ENCODE assay signal across 39 cellular contexts in genomic region chr5:146584750-146585149, GRCh38.
"Had no signal": no experiment of that assay in that cellular context is flagged by ENCODE, and none has a peak within 500 bp of the region (broad histone marks: within the 10 kb centered on the region; RNA-seq: fewer than 3 reads in every experiment).

No MANE protein-coding gene starts in this region.

- FAIRE-seq: astrocyte, bronchial epithelial cell had no signal

- H3K36me3 ChIP-seq: adrenal gland, ascending aorta, brain microvascular endothelial cell, breast epithelium, cardiac muscle cell had no signal

- H3K27ac Mint-ChIP-seq: activated naive CD4-positive, alpha-beta T cell treated with anti-CD3 and anti-CD28 coated beads for 36 hours; activated naive CD4-positive, alpha-beta T cell treated with anti-CD3 and anti-CD28 coated beads, Interleukin-2, amount 10 ng/mL, durations not matched to agents 7 days and 5 days; activated naive CD4-positive, alpha-beta T cell treated with anti-CD3 and anti-CD28 coated beads, Interleukin-2, amount 50 U/mL, for 24 hours; activated naive CD4-positive, alpha-beta T cell treated with anti-CD3 and anti-CD28 coated beads, Interleukin-2, amount 50 U/mL, for 72 hours; activated naive CD8-positive, alpha-beta T cell; activated naive CD8-positive, alpha-beta T cell treated with anti-CD3 and anti-CD28 coated beads for 36 hours; activated naive CD8-positive, alpha-beta T cell treated with anti-CD3 and anti-CD28 coated beads, Interleukin-2, amount 10 ng/mL, durations not matched to agents 7 days and 5 days; activated naive CD8-positive, alpha-beta T cell treated with anti-CD3 and anti-CD28 coated beads, Interleukin-2, amount 50 U/mL, for 24 hours; activated T-cell treated with anti-CD3 and anti-CD28 coated beads, Interleukin-2, amount 50 U/mL, for 24 hours; activated T-cell treated with anti-CD3 and anti-CD28 coated beads, Interleukin-2, amount 50 U/mL, for 72 hours; activated T-helper 1 cell treated with anti-CD3 and anti-CD28 coated beads, Interleukin-12 subunit alpha, Interleukin-12 subunit beta, Interleukin-2, Interleukin-4 antibody, amounts not matched to agents 30 ng/mL and 10 ng/mL and 1 ng/mL, durations not matched to agents 14 hours and 24 hours and 36 hours; activated T-helper 17 cell treated with anti-CD3 and anti-CD28 coated beads, Interleukin-2, amount 50 U/mL, for 72 hours; activated T-helper 2 cell treated with anti-CD3 and anti-CD28 coated beads, Interferon-gamma antibody, Interleukin-2, Interleukin-4, amounts not matched to agents 10 μg/mL and 5 μg/mL and 100 μg/mL, durations not matched to agents 14 hours and 24 hours and 36 hours; brain had no signal

- H3K4me1 Mint-ChIP-seq: activated naive CD4-positive, alpha-beta T cell treated with anti-CD3 and anti-CD28 coated beads, Interleukin-2, amount 10 ng/mL, durations not matched to agents 7 days and 5 days; activated naive CD4-positive, alpha-beta T cell treated with anti-CD3 and anti-CD28 coated beads, Interleukin-2, amount 50 U/mL, for 24 hours; activated naive CD8-positive, alpha-beta T cell treated with anti-CD3 and anti-CD28 coated beads for 36 hours; activated naive CD8-positive, alpha-beta T cell treated with anti-CD3 and anti-CD28 coated beads, Interleukin-2, amount 10 ng/mL, durations not matched to agents 7 days and 5 days; activated naive CD8-positive, alpha-beta T cell treated with anti-CD3 and anti-CD28 coated beads, Interleukin-2, amount 50 U/mL, for 24 hours; activated T-helper 17 cell treated with anti-CD3 and anti-CD28 coated beads, Interleukin-2, amount 50 U/mL, for 72 hours; central memory CD8-positive, alpha-beta T cell had no signal

- H3K4me3 Mint-ChIP-seq: activated naive CD4-positive, alpha-beta T cell treated with anti-CD3 and anti-CD28 coated beads for 36 hours; activated naive CD4-positive, alpha-beta T cell treated with anti-CD3 and anti-CD28 coated beads, Interleukin-2, amount 10 ng/mL, durations not matched to agents 7 days and 5 days; activated naive CD4-positive, alpha-beta T cell treated with anti-CD3 and anti-CD28 coated beads, Interleukin-2, amount 50 U/mL, for 24 hours; activated naive CD8-positive, alpha-beta T cell; activated naive CD8-positive, alpha-beta T cell treated with anti-CD3 and anti-CD28 coated beads for 36 hours; activated naive CD8-positive, alpha-beta T cell treated with anti-CD3 and anti-CD28 coated beads, Interleukin-2, amount 10 ng/mL, durations not matched to agents 7 days and 5 days; activated naive CD8-positive, alpha-beta T cell treated with anti-CD3 and anti-CD28 coated beads, Interleukin-2, amount 50 U/mL, for 24 hours; activated T-cell treated with anti-CD3 and anti-CD28 coated beads, Interleukin-2, amount 50 U/mL, for 24 hours; activated T-cell treated with anti-CD3 and anti-CD28 coated beads, Interleukin-2, amount 50 U/mL, for 4 hours; activated T-cell treated with anti-CD3 and anti-CD28 coated beads, Interleukin-2, amount 50 U/mL, for 72 hours; activated T-helper 1 cell treated with anti-CD3 and anti-CD28 coated beads, Interleukin-12 subunit alpha, Interleukin-12 subunit beta, Interleukin-2, Interleukin-4 antibody, amounts not matched to agents 30 ng/mL and 10 ng/mL and 1 ng/mL, durations not matched to agents 14 hours and 24 hours and 36 hours; activated T-helper 17 cell treated with anti-CD3 and anti-CD28 coated beads, Interleukin-2, amount 50 U/mL, for 72 hours; brain; central memory CD8-positive, alpha-beta T cell had no signal

- H3K36me3 Mint-ChIP-seq: activated naive CD4-positive, alpha-beta T cell treated with anti-CD3 and anti-CD28 coated beads, Interleukin-2, amount 10 ng/mL, durations not matched to agents 7 days and 5 days; activated naive CD4-positive, alpha-beta T cell treated with anti-CD3 and anti-CD28 coated beads, Interleukin-2, amount 50 U/mL, for 24 hours; activated naive CD4-positive, alpha-beta T cell treated with anti-CD3 and anti-CD28 coated beads, Interleukin-2, amount 50 U/mL, for 72 hours; activated naive CD8-positive, alpha-beta T cell; activated naive CD8-positive, alpha-beta T cell treated with anti-CD3 and anti-CD28 coated beads for 36 hours; activated naive CD8-positive, alpha-beta T cell treated with anti-CD3 and anti-CD28 coated beads, Interleukin-2, amount 10 ng/mL, durations not matched to agents 7 days and 5 days; brain had no signal

- H3K9me3 Mint-ChIP-seq: activated naive CD4-positive, alpha-beta T cell treated with anti-CD3 and anti-CD28 coated beads for 36 hours; activated naive CD4-positive, alpha-beta T cell treated with anti-CD3 and anti-CD28 coated beads, Interleukin-2, amount 10 ng/mL, durations not matched to agents 7 days and 5 days; activated naive CD4-positive, alpha-beta T cell treated with anti-CD3 and anti-CD28 coated beads, Interleukin-2, amount 50 U/mL, for 24 hours; activated naive CD4-positive, alpha-beta T cell treated with anti-CD3 and anti-CD28 coated beads, Interleukin-2, amount 50 U/mL, for 72 hours; activated naive CD8-positive, alpha-beta T cell treated with anti-CD3 and anti-CD28 coated beads for 36 hours; activated naive CD8-positive, alpha-beta T cell treated with anti-CD3 and anti-CD28 coated beads, Interleukin-2, amount 10 ng/mL, durations not matched to agents 7 days and 5 days; activated naive CD8-positive, alpha-beta T cell treated with anti-CD3 and anti-CD28 coated beads, Interleukin-2, amount 50 U/mL, for 24 hours; activated T-cell treated with anti-CD3 and anti-CD28 coated beads, Interleukin-2, amount 50 U/mL, for 24 hours; activated T-cell treated with anti-CD3 and anti-CD28 coated beads, Interleukin-2, amount 50 U/mL, for 4 hours; activated T-cell treated with anti-CD3 and anti-CD28 coated beads, Interleukin-2, amount 50 U/mL, for 72 hours; activated T-helper 1 cell treated with anti-CD3 and anti-CD28 coated beads, Interleukin-12 subunit alpha, Interleukin-12 subunit beta, Interleukin-2, Interleukin-4 antibody, amounts not matched to agents 30 ng/mL and 10 ng/mL and 1 ng/mL, durations not matched to agents 14 hours and 24 hours and 36 hours; activated T-helper 17 cell treated with anti-CD3 and anti-CD28 coated beads, Interleukin-2, amount 50 U/mL, for 72 hours; activated T-helper 2 cell treated with anti-CD3 and anti-CD28 coated beads, Interferon-gamma antibody, Interleukin-2, Interleukin-4, amounts not matched to agents 10 μg/mL and 5 μg/mL and 100 μg/mL, durations not matched to agents 14 hours and 24 hours and 36 hours; central memory CD8-positive, alpha-beta T cell had no signal

- H3K27me3 Mint-ChIP-seq: activated naive CD4-positive, alpha-beta T cell treated with anti-CD3 and anti-CD28 coated beads, Interleukin-2, amount 50 U/mL, for 24 hours; activated naive CD8-positive, alpha-beta T cell treated with anti-CD3 and anti-CD28 coated beads, Interleukin-2, amount 50 U/mL, for 24 hours; activated T-helper 17 cell treated with anti-CD3 and anti-CD28 coated beads, Interleukin-2, amount 50 U/mL, for 72 hours; brain; central memory CD8-positive, alpha-beta T cell had no signal

- DNase-seq: activated effector memory CD4-positive, alpha-beta T cell treated with anti-CD3 and anti-CD28 coated beads, Interleukin-2, amount 50 U/mL, for 16 hours; activated effector memory CD4-positive, alpha-beta T cell treated with Interleukin-2 at 50 U/mL for 16 hours; activated gamma-delta T cell; activated gamma-delta T cell treated with Interleukin-2 at 50 U/mL for 16 hours; activated naive CD4-positive, alpha-beta T cell; activated naive CD4-positive, alpha-beta T cell treated with anti-CD3 and anti-CD28 coated beads for 36 hours; activated naive CD4-positive, alpha-beta T cell treated with anti-CD3 and anti-CD28 coated beads, Interleukin-2, amount 10 ng/mL, durations not matched to agents 7 days and 5 days; activated naive CD4-positive, alpha-beta T cell treated with anti-CD3 and anti-CD28 coated beads, Interleukin-2, amount 50 U/mL, for 16 hours; activated naive CD4-positive, alpha-beta T cell treated with Interleukin-2 at 50 U/mL for 16 hours; activated naive CD8-positive, alpha-beta T cell treated with anti-CD3 and anti-CD28 coated beads for 36 hours; activated naive CD8-positive, alpha-beta T cell treated with anti-CD3 and anti-CD28 coated beads, Interleukin-2, amount 10 ng/mL, durations not matched to agents 7 days and 5 days; activated naive CD8-positive, alpha-beta T cell treated with anti-CD3 and anti-CD28 coated beads, Interleukin-2, amount 50 U/mL, for 24 hours; activated T-cell treated with anti-CD3 and anti-CD28 coated beads, Interleukin-2, amount 50 U/mL, for 24 hours; activated T-cell treated with anti-CD3 and anti-CD28 coated beads, Interleukin-2, amount 50 U/mL, for 4 hours; activated T-cell treated with anti-CD3 and anti-CD28 coated beads, Interleukin-2, amount 50 U/mL, for 48 hours; activated T-cell treated with anti-CD3 and anti-CD28 coated beads, Interleukin-2, amount 50 U/mL, for 72 hours; adrenal gland; amniotic stem cell; amygdala; anterior cingulate cortex; aorta; body of pancreas; brain microvascular endothelial cell; caudate nucleus; central memory CD4-positive, alpha-beta T cell; cerebellar nuclear complex had no signal

- H3K9me3 ChIP-seq: adrenal gland, ascending aorta, body of pancreas, breast epithelium had no signal

- H3K27ac ChIP-seq: adrenal gland, ascending aorta, body of pancreas, brain microvascular endothelial cell, breast epithelium, cardiac muscle cell had no signal

- H3K4me3 ChIP-seq: adrenal gland, ascending aorta, body of pancreas, breast epithelium, cardiac muscle cell had no signal

- H3K4me1 ChIP-seq: adrenal gland, ascending aorta, body of pancreas, breast epithelium had no signal

- ATAC-seq: activated naive CD4-positive, alpha-beta T cell treated with anti-CD3 and anti-CD28 coated beads, Interleukin-2, amount 50 U/mL, for 72 hours; activated naive CD8-positive, alpha-beta T cell treated with anti-CD3 and anti-CD28 coated beads, Interleukin-2, amount 50 U/mL, for 24 hours; activated T-cell treated with anti-CD3 and anti-CD28 coated beads, Interleukin-2, amount 50 U/mL, for 4 hours; activated T-cell treated with anti-CD3 and anti-CD28 coated beads, Interleukin-2, amount 50 U/mL, for 72 hours; activated T-helper 17 cell treated with anti-CD3 and anti-CD28 coated beads, Interleukin-2, amount 50 U/mL, for 72 hours; body of pancreas had no signal

- H3K27me3 ChIP-seq: adrenal gland, ascending aorta, body of pancreas, brain microvascular endothelial cell, breast epithelium had no signal
